Comparison of ENCODE assay signal across 9 cellular contexts in genomic region chrX:19535481-19535880, GRCh38. TPM values are rescaled to one million over a fixed set of nuclear protein-coding genes. Genes with fewer than 3 reads are reported as not detected.
DNase-seq lines count a peak whose midpoint lies in the region; ATAC-seq and TF ChIP-seq lines count a peak whose summit lies in the region.
"Had no signal": no experiment of that assay in that cellular context is flagged by ENCODE, and none has a peak within 500 bp of the region (broad histone marks: within the 10 kb centered on the region; RNA-seq: fewer than 3 reads in every experiment).

No MANE protein-coding gene starts in this region.

- H3K4me1 ChIP-seq in DND-41 (ENCODE audit: insufficient read depth, low read length): no peaks in the 10 kb centered on the region
- no peaks in the 10 kb centered on the region for H3K4me1 ChIP-seq in prostate gland (replicated peaks)

- no peak overlapping the region for H3K4me3 Mint-ChIP-seq in nephron

- H3K9me3 Mint-ChIP-seq in nephron: peaks cover 6% of the 10 kb centered on the region

- H3K4me3 ChIP-seq in DND-41 (ENCODE audit: low read depth in 1 of 2, low read length in 2 of 2) (no peak overlapping the region), LNCaP clone FGC (ENCODE audit: low read depth, low read length) (no peak overlapping the region), prostate gland (no peak overlapping the region)

- in situ Hi-C loops in T47D (cut with HindIII; ENCODE audit: low pct_unique_long_range_greater_than_20kb, low sequenced_read_pairs): no loop called here

- TF ChIP-seq POLR2A in prostate gland (IDR thresholded peaks at IDR 0.05): no peak

- ATAC-seq in DND-41 (ENCODE audit: insufficient read depth, low read depth): 0 out of 3 replicates have a peak, but pooled peaks have one; percentile 45
- ATAC-seq in GM21717 (IDR thresholded peaks at IDR 0.05; ENCODE audit: unreplicated experiment): no peak
- ATAC-seq in HG03521 (IDR thresholded peaks at IDR 0.05; ENCODE audit: unreplicated experiment): no peak

- intact Hi-C loops in prostate gland (cut with DNase I): no loop called here

- TF ChIP-seq CTCF in DND-41 (IDR thresholded peaks at IDR 0.05; ENCODE audit: borderline replicate concordance, extremely low read depth, low read length, poor library complexity, severe bottlenecking): peak; percentile 22
- peak; percentile 44 for TF ChIP-seq CTCF in LNCaP clone FGC (IDR thresholded peaks at IDR 0.05; ENCODE audit: control insufficient read depth, extremely low read depth, insufficient read depth)
- TF ChIP-seq CTCF in nephron (IDR thresholded peaks at IDR 0.05; ENCODE audit: unreplicated experiment in 3 of 3): peak; percentile 30 to 52 (median 39)
- TF ChIP-seq CTCF in prostate gland (IDR thresholded peaks at IDR 0.05): no peak

- no peak for DNase-seq in DND-41
- no peak for DNase-seq in LNCaP clone FGC (ENCODE audit: low read depth)
- DNase-seq in T47D (ENCODE audit: low read depth in 1 of 2, low spot score in 1 of 2): peak; percentile 44 to 61
- no peak for DNase-seq in prostate gland (ENCODE audit: low spot score)
- DNase-seq: activated T-cell treated with anti-CD3 and anti-CD28 coated beads, Interleukin-2, amount 50 U/mL, for 1 hour; NCI-H187 treated with DMSO at 0.1 percent for 48 hours had no signal

- H3K36me3 ChIP-seq in DND-41 (ENCODE audit: insufficient read depth, low read length) (peaks cover 21% of the 10 kb centered on the region; the same call in 1 of the 2 replicates), prostate gland (no peaks in the 10 kb centered on the region)

- 64% methylated on average over 2 of the region's 2 CpGs for whole genome bisulfite sequencing in prostate gland

- H3K79me2 ChIP-seq in DND-41 (ENCODE audit: insufficient read depth, low read length): no peaks in the 10 kb centered on the region

- H4K20me1 ChIP-seq in DND-41 (ENCODE audit: insufficient read depth, low read length): no peaks in the 10 kb centered on the region

- H3K27me3 Mint-ChIP-seq in nephron (ENCODE audit: low read depth): no peaks in the 10 kb centered on the region

- H3K4me1 Mint-ChIP-seq in nephron: no peaks in the 10 kb centered on the region

- H3K36me3 Mint-ChIP-seq in nephron (ENCODE audit: low read depth): no peaks in the 10 kb centered on the region

- no peak overlapping the region for H3K27ac Mint-ChIP-seq in nephron

- H2AFZ ChIP-seq in DND-41 (ENCODE audit: low read depth, low read length): no peak overlapping the region

- no peak overlapping the region for H3K9ac ChIP-seq in DND-41 (ENCODE audit: low read depth, low read length)

- no peak overlapping the region for H3K27ac ChIP-seq in DND-41 (ENCODE audit: low read length)
- no peak overlapping the region for H3K27ac ChIP-seq in prostate gland

- no peaks in the 10 kb centered on the region for H3K9me3 ChIP-seq in DND-41 (ENCODE audit: insufficient read depth, low read length, severe bottlenecking)
- H3K9me3 ChIP-seq in prostate gland: no peaks in the 10 kb centered on the region

- no peaks in the 10 kb centered on the region for H3K27me3 ChIP-seq in DND-41 (ENCODE audit: insufficient read depth, low read length, poor library complexity)
- H3K27me3 ChIP-seq in prostate gland (replicated peaks; ENCODE audit: insufficient read depth): no peaks in the 10 kb centered on the region

- no peak overlapping the region for H3K4me2 ChIP-seq in DND-41 (ENCODE audit: insufficient read depth, low read length)

RNA-seq across cellular contexts. Expression of gene MAP3K15, which starts 20.2 kb away (rescaled TPM):
- total RNA-seq in prostate gland: 1 to 10 TPM in 1 of 2 donors, under 1 TPM in 1; 0.09 to 1.4 TPM

Comparison
In these comparisons a context has a peak if more than half of its experiments do, and no peak if none do; other contexts are left out.
1. DNase-seq: peak in T47D (2 of 2); none in DND-41 (single experiment), LNCaP clone FGC (single experiment) and prostate gland (single experiment).
2. CTCF ChIP-seq: peak in DND-41 (single experiment), LNCaP clone FGC (single experiment) and nephron (3 of 3); none in prostate gland (0 of 4).